In the genomic region with DNA sequence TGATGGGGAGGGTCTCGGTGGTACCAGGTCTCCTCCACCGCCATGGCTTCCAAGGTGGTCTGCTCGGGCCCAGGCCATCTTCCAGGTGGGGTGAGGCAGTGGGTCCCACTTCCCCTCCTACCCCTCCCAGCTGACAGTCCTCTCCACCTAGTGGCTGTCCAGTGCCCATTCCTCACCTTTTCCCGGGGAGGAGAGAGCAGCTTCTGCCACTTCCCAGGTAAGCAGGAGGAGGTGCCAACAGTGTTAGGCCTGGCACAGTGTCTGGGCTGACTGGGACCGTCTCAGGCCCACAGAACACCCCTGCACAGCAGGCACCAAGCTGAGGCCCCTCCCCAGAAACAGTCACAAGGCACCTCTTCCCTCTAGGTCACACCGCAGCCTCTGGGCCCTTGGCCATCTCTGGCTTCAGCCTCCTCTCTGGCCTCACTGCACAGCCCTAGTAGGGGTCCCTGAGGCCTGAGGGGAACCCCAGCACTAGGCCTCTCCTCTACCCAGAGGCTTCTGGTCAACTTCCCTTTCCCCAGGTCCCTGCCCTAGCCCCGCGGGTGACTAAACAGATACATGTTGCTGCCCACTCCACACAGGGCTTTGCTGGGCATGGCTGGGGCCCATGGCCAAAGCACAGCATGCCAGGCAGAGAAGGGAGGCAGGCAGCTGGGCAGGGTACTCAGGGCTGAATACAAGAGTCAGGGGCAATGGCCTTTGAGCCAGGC, we compare ENCODE assay signal across 8 cellular contexts. TPM values are rescaled to one million over a fixed set of nuclear protein-coding genes. Genes with fewer than 3 reads are reported as not detected.
DNase-seq lines count a peak whose midpoint lies in the region; ATAC-seq, FAIRE-seq and TF ChIP-seq lines count a peak whose summit lies in the region.

No MANE protein-coding gene starts in this region.

- no peaks in the 10 kb centered on the region for H4K20me1 ChIP-seq in GM12878 (ENCODE audit: control insufficient read depth, insufficient read depth)

- SMC1A ChIA-PET in GM12878 (lab: Charles Lee; ENCODE audit: uncharacterized antibody, unreplicated experiment) = interaction anchor here (0.7 to 3.6 kb wide), 2 partner anchors 11 to 16 kb away, joined by 3 to 35 read pairs; no protein-coding TSS in a partner anchor

- TF ChIP-seq RAD21 in GM12878 (IDR thresholded peaks at IDR 0.05; ENCODE audit: insufficient read depth, low read depth, low read length) = no peak

- in situ Hi-C loops in GM12878 (cut with MboI) = no loop called here

- H3K27ac ChIP-seq in GM12878 (ENCODE audit: control insufficient read depth, insufficient read depth) (peak overlapping the region; percentile 99; the same call in 1 of the 2 replicates), mucosa of rectum (ENCODE audit: low read depth in 2 of 2, low read length in 2 of 2) (peak overlapping the region; percentile 86 to 98)

- H3K36me3 ChIP-seq in GM12878 (ENCODE audit: control insufficient read depth in 2 of 2, insufficient read depth in 2 of 2, low read length in 1 of 2) (peaks cover 14 to 51% of the 10 kb centered on the region in 2 experiments; a peak in 3 of 4 replicates), mucosa of rectum (ENCODE audit: control insufficient read depth in 2 of 2, insufficient read depth in 2 of 2, low read length in 2 of 2) (peaks cover 32 to 47% of the 10 kb centered on the region in 2 donors)

- FAIRE-seq in GM12878 (lab: Jason Lieb, UNC) = no peak

- H3K27me3 ChIP-seq in GM12878 (replicated peaks in 1 of 2; ENCODE audit: control insufficient read depth in 2 of 2, insufficient read depth in 2 of 2, low read length in 1 of 2) (no peaks in the 10 kb centered on the region), mucosa of rectum (ENCODE audit: control insufficient read depth in 2 of 2, insufficient read depth in 2 of 2, low read length in 2 of 2) (no peaks in the 10 kb centered on the region)

- TF ChIP-seq POLR2A in GM12878 (IDR thresholded peaks at IDR 0.05; ENCODE audit: low read depth, low read length) = peak; percentile 63

- H3K9me3 ChIP-seq in GM12878 (replicated peaks; ENCODE audit: control insufficient read depth, insufficient read depth, low read length) = no peaks in the 10 kb centered on the region
- no peaks in the 10 kb centered on the region for H3K9me3 ChIP-seq in mucosa of rectum (ENCODE audit: control insufficient read depth in 2 of 2, low read length in 2 of 2)

- H3K4me1 ChIP-seq in GM12878 (ENCODE audit: control insufficient read depth, insufficient read depth, low read length) (peaks cover 26% of the 10 kb centered on the region), mucosa of rectum (ENCODE audit: control insufficient read depth in 2 of 2, insufficient read depth in 2 of 2, low read length in 2 of 2) (peaks cover 21 to 34% of the 10 kb centered on the region in 2 donors)

- CTCF ChIA-PET in GM12878 (lab: Yijun Ruan, JAX) = interaction anchor here (1.5 to 2.5 kb wide), 2 partner anchors 16 to 19 kb away, joined by 7 to 17 read pairs; partner anchors contain the start of gene GRK2

- H3K4me2 ChIP-seq in GM12878 (ENCODE audit: control insufficient read depth, insufficient read depth) = peak overlapping the region; percentile 94; the same call in 1 of the 2 replicates

- H3K9ac ChIP-seq in GM12878 (ENCODE audit: control insufficient read depth, insufficient read depth, low read length) (peak overlapping the region; percentile 35; the same call in 1 of the 2 replicates), mucosa of rectum (ENCODE audit: low read depth in 1 of 2, low read length in 2 of 2) (peak overlapping the region in 1 of 2 donors; percentile 83)

- H3K4me3 ChIP-seq in GM12878 (no peak overlapping the region), mucosa of rectum (ENCODE audit: low read length in 2 of 2) (no peak overlapping the region)

- RAD21 ChIA-PET in GM12878 (lab: Charles Lee; ENCODE audit: unreplicated experiment) = interaction anchor here (4.0 kb wide), 1 partner anchor 30 kb away, joined by 28 read pairs; no protein-coding TSS in a partner anchor

- no peak overlapping the region for H2AFZ ChIP-seq in GM12878 (ENCODE audit: control insufficient read depth, low read depth, low read length)

- H3K79me2 ChIP-seq in GM12878 (ENCODE audit: control insufficient read depth, insufficient read depth, low read length) = peaks cover 19% of the 10 kb centered on the region

- no TSS peak for BruUV-seq in GM12878 (replicated peaks; lab: Mats Ljungman, UMichigan)

- TF ChIP-seq EP300 in GM12878 (IDR thresholded peaks at IDR 0.05; ENCODE audit: borderline replicate concordance in 1 of 2, control insufficient read depth in 1 of 2, low read depth in 2 of 2, low read length in 2 of 2) = no peak

- intact Hi-C loops in Right ventricle myocardium inferior (cut with DNase I) = no loop called here
- intact Hi-C loops in cardiac septum (cut with DNase I) = no loop called here
- intact Hi-C loops in GM12878 (cut with micrococcal nuclease; ENCODE audit: unreplicated experiment) = no loop called here

- peak; percentile 80 for DNase-seq in Right ventricle myocardium inferior (ENCODE audit: missing footprints)
- DNase-seq in cardiac septum (ENCODE audit: low spot score) = no peak
- no peak for DNase-seq in GM12878 (ENCODE audit: low read depth, low spot score)
- DNase-seq in NCI-H1436 treated with DMSO at 0.1 percent for 48 hours (lab: John Stamatoyannopoulos, UW) = no peak
- DNase-seq in H4 (ENCODE audit: low spot score) = no peak
- no peak for DNase-seq in iPS-NIHi11 (ENCODE audit: low spot score)
- DNase-seq in AG08396 (ENCODE audit: low spot score) = no peak

- ATAC-seq in Right ventricle myocardium inferior (no peak), GM12878 (no peak)

- POLR2A ChIA-PET in GM12878 (lab: Charles Lee) = interaction anchor here (3.2 to 3.3 kb wide), 2 partner anchors 9 to 18 kb away, joined by 25 to 46 read pairs; partner anchors contain the start of gene GRK2

- TF ChIP-seq CTCF in GM12878 (IDR thresholded peaks at IDR 0.05 in 2 of 3, conservative IDR thresholded peaks at IDR 0.05 in 1 of 3; ENCODE audit: control insufficient read depth in 2 of 3, extremely low read depth in 1 of 3, insufficient read depth in 1 of 3, low read depth in 3 of 3, low read length in 3 of 3) = 0 out of 6 replicates have a peak, but pooled peaks of 1 of the 3 experiments have one; percentile 8

- 28% methylated on average over 8 of the region's 8 CpGs for WGBS in GM12878 (ENCODE audit: insufficient coverage, insufficient replicate concordance, low lambda C conversion rate, missing lambda C conversion rate)

RNA-seq across cellular contexts. Expression of gene ANKRD13D, which starts 2.3 kb away (rescaled TPM):
- 15.2 TPM for total RNA-seq in Right ventricle myocardium inferior
- total RNA-seq in cardiac septum = 20.0 TPM
- total RNA-seq in GM12878 (2013; cell fraction: nucleolus; rRNA removed) = 70.6 and 80.4 TPM in 2 replicates
- total RNA-seq in GM12878 (2014; rRNA removed) = 36.7 and 39.5 TPM in 2 replicates
- 20.8 and 21.1 TPM in 2 replicates for total RNA-seq in GM12878 (2014; rRNA removed; fragmentation: Illumina TruSeq; extraction: Trizol)
- 45.2 and 54.1 TPM in 2 replicates for total RNA-seq in GM12878 (2021)
- polyA plus RNA-seq in GM12878 (2011; ENCODE audit: low read depth) = 8.7 TPM
- polyA plus RNA-seq in GM12878 (2011; rRNA removed) = 13.2 and 25.2 TPM in 2 replicates
- 24.9 and 43.8 TPM in 2 replicates for polyA plus RNA-seq in GM12878 (2011; cell fraction: cytosol; rRNA removed)
- 169 and 236 TPM in 2 replicates for polyA plus RNA-seq in GM12878 (2011; cell fraction: nucleus; rRNA removed)
- 18.7 and 28.3 TPM in 2 replicates for polyA plus RNA-seq in GM12878 (2012)
- 6.7 and 18.4 TPM in 2 replicates for polyA plus RNA-seq in GM12878 (2014; fragmentation: Illumina TruSeq; extraction: Trizol)
- polyA plus RNA-seq in GM12878 (2014; fragmentation: Nextera tagmentation; extraction: Ambion mirVana) = 1 to 10 TPM; 2.0 to 5.9 TPM
- polyA plus RNA-seq in GM12878 (2014; rRNA removed) = 56.2 and 58.8 TPM in 2 replicates
- polyA plus RNA-seq in GM12878 (2016; fragmentation: Nextera tagmentation; extraction: Ambion mirVana) = 10 to 100 TPM; 18.4 to 22.0 TPM
- 12.1 and 32.2 TPM in 2 replicates for polyA minus RNA-seq in GM12878 (2011; rRNA and poly(A)+ RNA removed)
- polyA minus RNA-seq in GM12878 (2011; cell fraction: cytosol; rRNA and poly(A)+ RNA removed) = 11.0 and 14.5 TPM in 2 replicates
- 36.4 and 70.8 TPM in 2 replicates for polyA minus RNA-seq in GM12878 (2011; cell fraction: nucleus; rRNA and poly(A)+ RNA removed)
- 5.6 and 6.1 TPM in 2 replicates for total RNA-seq in H4 (2014; rRNA removed; shearing (Covaris generic))

RNA-seq across cellular contexts. Expression of gene SSH3, which starts 16.6 kb away (rescaled TPM):
- total RNA-seq in Right ventricle myocardium inferior = 15.8 TPM
- total RNA-seq in cardiac septum = 22.3 TPM
- 0.93 and 0.94 TPM in 2 replicates for total RNA-seq in GM12878 (2013; cell fraction: nucleolus; rRNA removed)
- total RNA-seq in GM12878 (2014; rRNA removed) = 0.11 and 0.73 TPM in 2 replicates
- total RNA-seq in GM12878 (2014; rRNA removed; fragmentation: Illumina TruSeq; extraction: Trizol) = 0.18 and 0.23 TPM in 2 replicates
- total RNA-seq in GM12878 (2021) = 0.80 and 1.7 TPM in 2 replicates
- 0.09 TPM for polyA plus RNA-seq in GM12878 (2011; ENCODE audit: low read depth)
- polyA plus RNA-seq in GM12878 (2011; rRNA removed) = 0.05 and 0.10 TPM in 2 replicates
- 0.04 and 0.13 TPM in 2 replicates for polyA plus RNA-seq in GM12878 (2011; cell fraction: cytosol; rRNA removed)
- 1.4 and 2.0 TPM in 2 replicates for polyA plus RNA-seq in GM12878 (2011; cell fraction: nucleus; rRNA removed)
- 0.24 and 0.38 TPM in 2 replicates for polyA plus RNA-seq in GM12878 (2012)
- polyA plus RNA-seq in GM12878 (2014; fragmentation: Illumina TruSeq; extraction: Trizol) = 0.08 and 0.21 TPM in 2 replicates
- polyA plus RNA-seq in GM12878 (2014; fragmentation: Nextera tagmentation; extraction: Ambion mirVana) = not detected
- 0.83 and 0.94 TPM in 2 replicates for polyA plus RNA-seq in GM12878 (2014; rRNA removed)
- under 1 TPM in 1 of 2 experiments, not detected in 1; 0.28 TPM for polyA plus RNA-seq in GM12878 (2016; fragmentation: Nextera tagmentation; extraction: Ambion mirVana)
- polyA minus RNA-seq in GM12878 (2011; rRNA and poly(A)+ RNA removed) = 0.26 TPM in 1 of 2 replicates, not detected in the other
- 0.53 TPM in 1 of 2 replicates, not detected in the other for polyA minus RNA-seq in GM12878 (2011; cell fraction: cytosol; rRNA and poly(A)+ RNA removed)
- polyA minus RNA-seq in GM12878 (2011; cell fraction: nucleus; rRNA and poly(A)+ RNA removed) = 0.48 and 2.2 TPM in 2 replicates
- total RNA-seq in H4 (2014; rRNA removed; shearing (Covaris generic)) = 6.5 and 8.5 TPM in 2 replicates

RNA-seq across cellular contexts. Expression of gene GRK2, which starts 20.5 kb away (rescaled TPM):
- total RNA-seq in Right ventricle myocardium inferior (54.1 TPM), cardiac septum (43.1 TPM), GM12878 (2014; rRNA removed) (135 and 140 TPM in 2 replicates), GM12878 (2014; rRNA removed; fragmentation: Illumina TruSeq; extraction: Trizol) (50.3 and 54.9 TPM in 2 replicates), GM12878 (2021) (152 and 160 TPM in 2 replicates)
- 113 and 129 TPM in 2 replicates for total RNA-seq in GM12878 (2013; cell fraction: nucleolus; rRNA removed)
- 47.6 TPM for polyA plus RNA-seq in GM12878 (2011; ENCODE audit: low read depth)
- polyA plus RNA-seq in GM12878 (2011; rRNA removed) (52.4 and 77.2 TPM in 2 replicates), GM12878 (2014; fragmentation: Illumina TruSeq; extraction: Trizol) (44.5 and 90.0 TPM in 2 replicates), GM12878 (2014; fragmentation: Nextera tagmentation; extraction: Ambion mirVana) (1 to 10 TPM; 1.0 to 1.3 TPM), GM12878 (2014; rRNA removed) (142 and 155 TPM in 2 replicates), GM12878 (2016; fragmentation: Nextera tagmentation; extraction: Ambion mirVana) (10 to 100 TPM; 31.5 to 34.5 TPM)
- polyA plus RNA-seq in GM12878 (2011; cell fraction: cytosol; rRNA removed) = 84.2 and 124 TPM in 2 replicates
- 373 and 393 TPM in 2 replicates for polyA plus RNA-seq in GM12878 (2011; cell fraction: nucleus; rRNA removed)
- 130 and 152 TPM in 2 replicates for polyA plus RNA-seq in GM12878 (2012)
- 105 and 117 TPM in 2 replicates for polyA minus RNA-seq in GM12878 (2011; rRNA and poly(A)+ RNA removed)
- polyA minus RNA-seq in GM12878 (2011; cell fraction: cytosol; rRNA and poly(A)+ RNA removed) = 65.8 and 85.8 TPM in 2 replicates
- polyA minus RNA-seq in GM12878 (2011; cell fraction: nucleus; rRNA and poly(A)+ RNA removed) = 76.6 and 99.7 TPM in 2 replicates
- total RNA-seq in H4 (2014; rRNA removed; shearing (Covaris generic)) = 15.2 and 16.3 TPM in 2 replicates
